8 cellular contexts compared by ENCODE assay signal in genomic region chr1:151458936-151459330, GRCh38. TPM values are rescaled to one million over a fixed set of nuclear protein-coding genes. Genes with fewer than 3 reads are reported as not detected.
DNase-seq lines count a peak whose midpoint lies in the region; ATAC-seq and TF ChIP-seq lines count a peak whose summit lies in the region.

No MANE protein-coding gene starts in this region.

- H4K20me1 ChIP-seq in SU-DHL-6 (ENCODE audit: low read depth, low read length) = peaks cover 21% of the 10 kb centered on the region

- TF ChIP-seq CTCF in C4-2B (conservative IDR thresholded peaks at IDR 0.05) (no peak), SU-DHL-6 (IDR thresholded peaks at IDR 0.05; ENCODE audit: insufficient read depth, low read length, poor library complexity, severe bottlenecking) (no peak)

- no peaks in the 10 kb centered on the region for H3K9me3 ChIP-seq in SU-DHL-6 (ENCODE audit: insufficient read depth, low read length)

- no peaks in the 10 kb centered on the region for H3K9me2 ChIP-seq in SU-DHL-6 (replicated peaks; ENCODE audit: insufficient read depth, low read length)

- peaks cover 2% of the 10 kb centered on the region for H3K27me3 Mint-ChIP-seq in IgD-negative memory B cell
- H3K27me3 Mint-ChIP-seq in activated naive CD8-positive, alpha-beta T cell treated with anti-CD3 and anti-CD28 coated beads, Interleukin-2, amount 50 U/mL, for 24 hours = peaks cover 19% of the 10 kb centered on the region

- no peaks in the 10 kb centered on the region for H3K27me3 ChIP-seq in SU-DHL-6 (ENCODE audit: low read length)

- no peaks in the 10 kb centered on the region for H3K9me3 Mint-ChIP-seq in IgD-negative memory B cell
- H3K9me3 Mint-ChIP-seq in activated naive CD8-positive, alpha-beta T cell treated with anti-CD3 and anti-CD28 coated beads, Interleukin-2, amount 50 U/mL, for 24 hours = no peaks in the 10 kb centered on the region

- H3K4me2 ChIP-seq in SU-DHL-6 (ENCODE audit: low read depth, low read length, poor library complexity, severe bottlenecking) = peak overlapping the region; percentile 29

- H3K27ac Mint-ChIP-seq in IgD-negative memory B cell = peak overlapping the region; percentile 92 to 96 (median 92)
- peak overlapping the region; percentile 90 for H3K27ac Mint-ChIP-seq in activated naive CD8-positive, alpha-beta T cell treated with anti-CD3 and anti-CD28 coated beads, Interleukin-2, amount 50 U/mL, for 24 hours

- H3K36me3 ChIP-seq in SU-DHL-6 (ENCODE audit: low read length) = peaks cover 2% of the 10 kb centered on the region; the same call in 1 of the 2 replicates

- no peak overlapping the region for H2AFZ ChIP-seq in SU-DHL-6 (ENCODE audit: low read depth, low read length, severe bottlenecking)

- H3K27ac ChIP-seq in C4-2B (peak overlapping the region; percentile 85), SU-DHL-6 (ENCODE audit: low read depth, low read length) (peak overlapping the region; percentile 50; the same call in 1 of the 2 replicates)

- DNase-seq in activated naive CD8-positive, alpha-beta T cell treated with anti-CD3 and anti-CD28 coated beads, Interleukin-2, amount 50 U/mL, for 24 hours = peak; percentile 57
- DNase-seq in left ventricle myocardium superior (peak; percentile 77), putamen (ENCODE audit: low spot score) (peak; percentile 57), GDM1 (lab: John Stamatoyannopoulos, UW) (no peak)

- peaks cover 31% of the 10 kb centered on the region for H3F3A ChIP-seq in SU-DHL-6 (ENCODE audit: insufficient read depth)

- peak; percentile 21 for ATAC-seq in GM19372 (IDR thresholded peaks at IDR 0.05; ENCODE audit: low read depth, unreplicated experiment)
- peak; percentile 44 for ATAC-seq in activated naive CD8-positive, alpha-beta T cell treated with anti-CD3 and anti-CD28 coated beads, Interleukin-2, amount 50 U/mL, for 24 hours
- peak; percentile 75 for ATAC-seq in left ventricle myocardium superior

- H3K9ac ChIP-seq in SU-DHL-6 (ENCODE audit: low read length) = peak overlapping the region; percentile 55

- peaks cover 6% of the 10 kb centered on the region for H3K36me3 Mint-ChIP-seq in IgD-negative memory B cell
- H3K36me3 Mint-ChIP-seq in activated naive CD8-positive, alpha-beta T cell treated with anti-CD3 and anti-CD28 coated beads, Interleukin-2, amount 50 U/mL, for 24 hours (ENCODE audit: low read depth) = peaks cover 5% of the 10 kb centered on the region

- peaks cover 19 to 22% (median 19%) of the 10 kb centered on the region in 3 donors for H3K4me1 Mint-ChIP-seq in IgD-negative memory B cell
- H3K4me1 Mint-ChIP-seq in activated naive CD8-positive, alpha-beta T cell treated with anti-CD3 and anti-CD28 coated beads, Interleukin-2, amount 50 U/mL, for 24 hours = peaks cover 28% of the 10 kb centered on the region

- intact Hi-C loops in left ventricle myocardium superior (cut with micrococcal nuclease) = no loop called here

- peaks cover 45% of the 10 kb centered on the region for H3K79me2 ChIP-seq in SU-DHL-6 (ENCODE audit: insufficient read depth, low read length)

- peak overlapping the region; percentile 85 to 95 (median 89) for H3K4me3 Mint-ChIP-seq in IgD-negative memory B cell
- H3K4me3 Mint-ChIP-seq in activated naive CD8-positive, alpha-beta T cell treated with anti-CD3 and anti-CD28 coated beads, Interleukin-2, amount 50 U/mL, for 24 hours = peak overlapping the region; percentile 75

- H3K4me3 ChIP-seq in SU-DHL-6 (ENCODE audit: insufficient read depth, low read length, poor library complexity, severe bottlenecking) = peak overlapping the region; percentile 60

RNA-seq across cellular contexts. Expression of gene POGZ, which starts 0.4 kb away (rescaled TPM):
- 9.4 TPM for polyA plus RNA-seq in IgD-negative memory B cell
- 46.1 TPM for total RNA-seq in left ventricle myocardium superior

RNA-seq across cellular contexts. Expression of gene CGN, which starts 52.3 kb away (rescaled TPM):
- polyA plus RNA-seq in IgD-negative memory B cell = not detected
- 0.92 TPM for total RNA-seq in left ventricle myocardium superior

RNA-seq across cellular contexts. Expression of gene PSMB4, which starts 59.6 kb away (rescaled TPM):
- polyA plus RNA-seq in IgD-negative memory B cell = 69.1 TPM
- total RNA-seq in left ventricle myocardium superior = 175 TPM

Comparison
In these comparisons a context has a peak if more than half of its experiments do, and no peak if none do; other contexts are left out.
1. ATAC-seq: peak in every context shown above with its lines; median percentile 75 in left ventricle myocardium superior; 44 in activated naive CD8-positive, alpha-beta T cell treated with anti-CD3 and anti-CD28 coated beads, Interleukin-2, amount 50 U/mL, for 24 hours; 21 in GM19372.